In the genomic region with DNA sequence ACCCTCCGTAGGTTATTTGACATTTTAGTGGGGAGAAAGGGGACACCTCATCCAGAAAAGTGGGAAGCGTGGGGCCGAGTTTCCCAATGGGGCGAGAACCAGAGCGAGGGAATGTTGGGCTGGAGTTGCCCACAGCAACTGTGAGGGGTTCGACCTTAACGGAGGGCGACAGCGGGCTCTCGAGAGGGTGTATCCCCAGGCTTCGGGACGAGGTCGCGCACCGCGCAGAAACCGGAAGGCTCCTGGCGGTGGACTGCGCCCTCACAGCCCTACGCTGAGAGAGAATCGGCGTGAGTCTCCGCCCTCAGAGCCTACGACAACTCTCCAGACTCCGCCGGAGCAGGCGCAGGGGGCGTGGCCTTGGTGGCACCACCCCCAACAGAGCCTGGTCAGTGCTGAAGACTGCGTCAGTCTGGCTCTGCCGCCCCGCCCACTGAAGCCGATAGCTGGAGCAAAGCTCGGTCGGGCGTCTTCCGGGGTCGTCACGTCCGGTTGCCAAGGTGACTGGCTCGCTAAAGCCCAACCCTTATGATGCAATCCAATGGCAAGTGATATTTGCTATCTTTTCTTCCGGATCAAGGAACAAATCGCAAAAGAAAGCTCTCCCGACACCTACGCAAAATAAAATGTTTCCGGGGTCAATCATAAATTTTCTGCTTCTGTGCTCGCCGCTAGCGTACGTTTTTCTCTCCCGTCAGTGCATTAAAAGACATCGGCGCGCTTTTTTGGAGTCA, we compare ENCODE assay signal across 1 cellular context.
TF ChIP-seq lines count a peak whose summit lies in the region.

A gene with protein sequence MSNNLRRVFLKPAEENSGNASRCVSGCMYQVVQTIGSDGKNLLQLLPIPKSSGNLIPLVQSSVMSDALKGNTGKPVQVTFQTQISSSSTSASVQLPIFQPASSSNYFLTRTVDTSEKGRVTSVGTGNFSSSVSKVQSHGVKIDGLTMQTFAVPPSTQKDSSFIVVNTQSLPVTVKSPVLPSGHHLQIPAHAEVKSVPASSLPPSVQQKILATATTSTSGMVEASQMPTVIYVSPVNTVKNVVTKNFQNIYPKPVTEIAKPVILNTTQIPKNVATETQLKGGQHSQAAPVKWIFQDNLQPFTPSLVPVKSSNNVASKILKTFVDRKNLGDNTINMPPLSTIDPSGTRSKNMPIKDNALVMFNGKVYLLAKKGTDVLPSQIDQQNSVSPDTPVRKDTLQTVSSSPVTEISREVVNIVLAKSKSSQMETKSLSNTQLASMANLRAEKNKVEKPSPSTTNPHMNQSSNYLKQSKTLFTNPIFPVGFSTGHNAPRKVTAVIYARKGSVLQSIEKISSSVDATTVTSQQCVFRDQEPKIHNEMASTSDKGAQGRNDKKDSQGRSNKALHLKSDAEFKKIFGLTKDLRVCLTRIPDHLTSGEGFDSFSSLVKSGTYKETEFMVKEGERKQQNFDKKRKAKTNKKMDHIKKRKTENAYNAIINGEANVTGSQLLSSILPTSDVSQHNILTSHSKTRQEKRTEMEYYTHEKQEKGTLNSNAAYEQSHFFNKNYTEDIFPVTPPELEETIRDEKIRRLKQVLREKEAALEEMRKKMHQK (minus strand): TSS at position 257 of the 734 bp plus-strand sequence. CDS start 234 bp downstream, at position 23.

TF ChIP-seq in K562, 482 proteins besides CTCF, POLR2A, EP300 and RAD21 (continued from another document and continues in another):
- TF ChIP-seq, protein P1, sequence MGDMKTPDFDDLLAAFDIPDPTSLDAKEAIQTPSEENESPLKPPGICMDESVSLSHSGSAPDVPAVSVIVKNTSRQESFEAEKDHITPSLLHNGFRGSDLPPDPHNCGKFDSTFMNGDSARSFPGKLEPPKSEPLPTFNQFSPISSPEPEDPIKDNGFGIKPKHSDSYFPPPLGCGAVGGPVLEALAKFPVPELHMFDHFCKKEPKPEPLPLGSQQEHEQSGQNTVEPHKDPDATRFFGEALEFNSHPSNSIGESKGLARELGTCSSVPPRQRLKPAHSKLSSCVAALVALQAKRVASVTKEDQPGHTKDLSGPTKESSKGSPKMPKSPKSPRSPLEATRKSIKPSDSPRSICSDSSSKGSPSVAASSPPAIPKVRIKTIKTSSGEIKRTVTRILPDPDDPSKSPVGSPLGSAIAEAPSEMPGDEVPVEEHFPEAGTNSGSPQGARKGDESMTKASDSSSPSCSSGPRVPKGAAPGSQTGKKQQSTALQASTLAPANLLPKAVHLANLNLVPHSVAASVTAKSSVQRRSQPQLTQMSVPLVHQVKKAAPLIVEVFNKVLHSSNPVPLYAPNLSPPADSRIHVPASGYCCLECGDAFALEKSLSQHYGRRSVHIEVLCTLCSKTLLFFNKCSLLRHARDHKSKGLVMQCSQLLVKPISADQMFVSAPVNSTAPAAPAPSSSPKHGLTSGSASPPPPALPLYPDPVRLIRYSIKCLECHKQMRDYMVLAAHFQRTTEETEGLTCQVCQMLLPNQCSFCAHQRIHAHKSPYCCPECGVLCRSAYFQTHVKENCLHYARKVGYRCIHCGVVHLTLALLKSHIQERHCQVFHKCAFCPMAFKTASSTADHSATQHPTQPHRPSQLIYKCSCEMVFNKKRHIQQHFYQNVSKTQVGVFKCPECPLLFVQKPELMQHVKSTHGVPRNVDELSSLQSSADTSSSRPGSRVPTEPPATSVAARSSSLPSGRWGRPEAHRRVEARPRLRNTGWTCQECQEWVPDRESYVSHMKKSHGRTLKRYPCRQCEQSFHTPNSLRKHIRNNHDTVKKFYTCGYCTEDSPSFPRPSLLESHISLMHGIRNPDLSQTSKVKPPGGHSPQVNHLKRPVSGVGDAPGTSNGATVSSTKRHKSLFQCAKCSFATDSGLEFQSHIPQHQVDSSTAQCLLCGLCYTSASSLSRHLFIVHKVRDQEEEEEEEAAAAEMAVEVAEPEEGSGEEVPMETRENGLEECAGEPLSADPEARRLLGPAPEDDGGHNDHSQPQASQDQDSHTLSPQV (IDR thresholded peaks at IDR 0.05) = no peak
- no peak for TF ChIP-seq CBFA2T3 (IDR thresholded peaks at IDR 0.05)
- peak; percentile 86 for TF ChIP-seq TAF9B (IDR thresholded peaks at IDR 0.05; ENCODE audit: partially characterized antibody)
- TF ChIP-seq TAF7 (tag; IDR thresholded peaks at IDR 0.05) = peak; percentile 98
- peak; percentile 29; the same call in 1 of the 2 replicates for TF ChIP-seq DPF2 (IDR thresholded peaks at IDR 0.05)
- TF ChIP-seq ZNF830 (CRISPR knock-in tag; IDR thresholded peaks at IDR 0.05) = peak; percentile 90
- TF ChIP-seq, protein P2, sequence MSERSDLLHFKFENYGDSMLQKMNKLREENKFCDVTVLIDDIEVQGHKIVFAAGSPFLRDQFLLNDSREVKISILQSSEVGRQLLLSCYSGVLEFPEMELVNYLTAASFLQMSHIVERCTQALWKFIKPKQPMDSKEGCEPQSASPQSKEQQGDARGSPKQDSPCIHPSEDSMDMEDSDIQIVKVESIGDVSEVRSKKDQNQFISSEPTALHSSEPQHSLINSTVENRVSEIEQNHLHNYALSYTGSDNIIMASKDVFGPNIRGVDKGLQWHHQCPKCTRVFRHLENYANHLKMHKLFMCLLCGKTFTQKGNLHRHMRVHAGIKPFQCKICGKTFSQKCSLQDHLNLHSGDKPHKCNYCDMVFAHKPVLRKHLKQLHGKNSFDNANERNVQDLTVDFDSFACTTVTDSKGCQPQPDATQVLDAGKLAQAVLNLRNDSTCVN (CRISPR knock-in tag; IDR thresholded peaks at IDR 0.05) = 0 out of 2 replicates have a peak, but pooled peaks have one; percentile 50
- no peak for TF ChIP-seq SOX6 (IDR thresholded peaks at IDR 0.05)
- TF ChIP-seq ZNF41 (CRISPR knock-in tag; conservative IDR thresholded peaks at IDR 0.05) = no peak
- TF ChIP-seq SMARCE1 (IDR thresholded peaks at IDR 0.05) = no peak
- no peak for TF ChIP-seq KAT7 (CRISPR knock-in tag; IDR thresholded peaks at IDR 0.05; ENCODE audit: borderline replicate concordance)
- no peak for TF ChIP-seq MCM5 (IDR thresholded peaks at IDR 0.05; ENCODE audit: low read depth)
- TF ChIP-seq CREB3 (tag; conservative IDR thresholded peaks at IDR 0.05; ENCODE audit: low read depth) = no peak
- no peak for TF ChIP-seq SREBF2 (CRISPR knock-in tag; IDR thresholded peaks at IDR 0.05)
- TF ChIP-seq YY1 (IDR thresholded peaks at IDR 0.05; ENCODE audit: borderline replicate concordance in 1 of 3, control insufficient read depth in 1 of 3, extremely low read depth in 1 of 3, insufficient read depth in 3 of 3, insufficient read length in 1 of 3, insufficient replicate concordance in 2 of 3, low read depth in 1 of 3, low read length in 2 of 3) = peak in 2 of 3 experiments; percentile 66 to 76
- TF ChIP-seq PHB2 (IDR thresholded peaks at IDR 0.05; ENCODE audit: low read depth) = no peak
- TF ChIP-seq, protein P3, sequence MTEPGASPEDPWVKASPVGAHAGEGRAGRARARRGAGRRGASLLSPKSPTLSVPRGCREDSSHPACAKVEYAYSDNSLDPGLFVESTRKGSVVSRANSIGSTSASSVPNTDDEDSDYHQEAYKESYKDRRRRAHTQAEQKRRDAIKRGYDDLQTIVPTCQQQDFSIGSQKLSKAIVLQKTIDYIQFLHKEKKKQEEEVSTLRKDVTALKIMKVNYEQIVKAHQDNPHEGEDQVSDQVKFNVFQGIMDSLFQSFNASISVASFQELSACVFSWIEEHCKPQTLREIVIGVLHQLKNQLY (CRISPR knock-in tag; conservative IDR thresholded peaks at IDR 0.05) = 0 out of 4 replicates have a peak, but pooled peaks of 1 of the 2 experiments have one; percentile 63
- 0 out of 2 replicates have a peak, but pooled peaks have one; percentile 49 for TF ChIP-seq ZFP1 (CRISPR knock-in tag; IDR thresholded peaks at IDR 0.05)
- no peak for TF ChIP-seq ZBTB8A (IDR thresholded peaks at IDR 0.05; ENCODE audit: partially characterized antibody)
- TF ChIP-seq ZFP36 (IDR thresholded peaks at IDR 0.05; ENCODE audit: low read depth, low read length, partially characterized antibody) = peak; percentile 26
- peak; percentile 96 for TF ChIP-seq TBP (optimal IDR thresholded peaks at IDR 0.05; ENCODE audit: low read depth, low read length)
- TF ChIP-seq, protein P4, sequence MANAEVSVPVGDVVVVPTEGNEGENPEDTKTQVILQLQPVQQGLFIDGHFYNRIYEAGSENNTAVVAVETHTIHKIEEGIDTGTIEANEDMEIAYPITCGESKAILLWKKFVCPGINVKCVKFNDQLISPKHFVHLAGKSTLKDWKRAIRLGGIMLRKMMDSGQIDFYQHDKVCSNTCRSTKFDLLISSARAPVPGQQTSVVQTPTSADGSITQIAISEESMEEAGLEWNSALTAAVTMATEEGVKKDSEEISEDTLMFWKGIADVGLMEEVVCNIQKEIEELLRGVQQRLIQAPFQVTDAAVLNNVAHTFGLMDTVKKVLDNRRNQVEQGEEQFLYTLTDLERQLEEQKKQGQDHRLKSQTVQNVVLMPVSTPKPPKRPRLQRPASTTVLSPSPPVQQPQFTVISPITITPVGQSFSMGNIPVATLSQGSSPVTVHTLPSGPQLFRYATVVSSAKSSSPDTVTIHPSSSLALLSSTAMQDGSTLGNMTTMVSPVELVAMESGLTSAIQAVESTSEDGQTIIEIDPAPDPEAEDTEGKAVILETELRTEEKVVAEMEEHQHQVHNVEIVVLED (CRISPR knock-in tag; IDR thresholded peaks at IDR 0.05) = peak; percentile 12
- TF ChIP-seq MXI1 (IDR thresholded peaks at IDR 0.05; ENCODE audit: low read depth, low read length) = peak; percentile 85
- peak; percentile 80 for TF ChIP-seq JUN (IDR thresholded peaks at IDR 0.05; ENCODE audit: borderline replicate concordance, low read depth, low read length)
- TF ChIP-seq JUN (CRISPR knock-in tag; IDR thresholded peaks at IDR 0.05; ENCODE audit: borderline replicate concordance) = peak; percentile 46; the same call in 1 of the 2 replicates
- peak; percentile 95 for TF ChIP-seq POLR2AphosphoS5 (IDR thresholded peaks at IDR 0.05; ENCODE audit: control insufficient read depth, insufficient read depth, low read depth, low read length)
- TF ChIP-seq SRSF3 (IDR thresholded peaks at IDR 0.05; ENCODE audit: insufficient read depth, low read length) = 0 out of 2 replicates have a peak, but pooled peaks have one; percentile 5
- TF ChIP-seq FOXA3 (CRISPR knock-in tag; conservative IDR thresholded peaks at IDR 0.05 in 1 of 2, IDR thresholded peaks at IDR 0.05 in 1 of 2) = peak in 1 of 2 experiments; percentile 32; a peak in 1 of 4 replicates
- TF ChIP-seq MTA3 (IDR thresholded peaks at IDR 0.05; ENCODE audit: borderline replicate concordance) = peak; percentile 90
- TF ChIP-seq KAT8 (IDR thresholded peaks at IDR 0.05; ENCODE audit: low read depth) = no peak
- peak; percentile 51 to 64 for TF ChIP-seq MNT (conservative IDR thresholded peaks at IDR 0.05)
- peak; percentile 62 for TF ChIP-seq NKRF (IDR thresholded peaks at IDR 0.05; ENCODE audit: borderline replicate concordance)
- TF ChIP-seq E2F4 (CRISPR knock-in tag; IDR thresholded peaks at IDR 0.05; ENCODE audit: low read depth) = peak; percentile 34; the same call in 1 of the 2 replicates
- TF ChIP-seq DMBX1 (CRISPR knock-in tag; IDR thresholded peaks at IDR 0.05; ENCODE audit: borderline replicate concordance) = peak; percentile 78
- peak; percentile 88 for TF ChIP-seq ETS1 (conservative IDR thresholded peaks at IDR 0.05; ENCODE audit: control insufficient read depth, low read depth, low read length)
- no peak for TF ChIP-seq TSC22D4 (tag; IDR thresholded peaks at IDR 0.05)
- TF ChIP-seq HCFC1 (IDR thresholded peaks at IDR 0.05; ENCODE audit: low read depth, low read length) = peak; percentile 68
- peak; percentile 50 for TF ChIP-seq BCOR (IDR thresholded peaks at IDR 0.05)
- TF ChIP-seq ZNF253 (CRISPR knock-in tag; conservative IDR thresholded peaks at IDR 0.05) = no peak
- TF ChIP-seq ZNF668 (CRISPR knock-in tag; IDR thresholded peaks at IDR 0.05) = peak; percentile 73; the same call in 1 of the 2 replicates
